Comparison of ENCODE assay signal across 8 cellular contexts in the genomic region with DNA sequence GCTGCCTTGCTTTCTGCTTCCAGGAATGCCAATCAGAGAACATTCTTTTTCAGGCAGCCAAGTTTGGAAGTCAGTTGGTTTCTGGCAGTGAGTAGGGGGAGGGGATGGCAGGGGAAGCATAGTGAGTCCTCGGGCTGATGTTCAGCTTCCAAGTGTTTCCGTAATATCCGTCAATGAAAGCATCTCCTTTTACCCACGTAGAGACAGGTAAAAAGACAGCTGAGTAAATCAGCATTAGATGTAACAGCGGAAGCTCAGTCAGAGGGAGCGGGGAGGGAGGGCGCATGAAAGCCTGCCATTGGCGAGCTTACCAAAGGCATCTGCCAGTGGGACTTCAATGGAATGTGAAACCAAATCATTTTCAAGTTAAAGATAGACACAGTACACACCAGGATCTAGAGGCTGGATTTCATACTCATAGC.
DNase-seq lines count a peak whose midpoint lies in the region; ATAC-seq and TF ChIP-seq lines count a peak whose summit lies in the region.

No MANE protein-coding gene starts in this region.

- peak overlapping the region; percentile 58 for H2AFZ ChIP-seq in neuron (ENCODE audit: low read depth, low read length)

- H3K4me3 ChIP-seq in gastroesophageal sphincter (peak overlapping the region; percentile 43 to 90), neuron (ENCODE audit: low read length) (peak overlapping the region; percentile 45)

- ATAC-seq in gastroesophageal sphincter (peak; percentile 85), HG03354 (IDR thresholded peaks at IDR 0.05; ENCODE audit: poor library complexity, severe bottlenecking, unreplicated experiment) (no peak), HG02970 (IDR thresholded peaks at IDR 0.05; ENCODE audit: low FRiP score, unreplicated experiment) (no peak)

- no peak for TF ChIP-seq EP300 in gastroesophageal sphincter (IDR thresholded peaks at IDR 0.05)

- H3K27me3 ChIP-seq in gastroesophageal sphincter: no peaks in the 10 kb centered on the region
- no peaks in the 10 kb centered on the region for H3K27me3 ChIP-seq in neuron (ENCODE audit: insufficient read depth, low read length)

- H3K4me1 ChIP-seq in gastroesophageal sphincter (peaks cover 0 to 46% (median 0%) of the 10 kb centered on the region in 3 donors), neuron (ENCODE audit: insufficient read depth, low read length) (peaks cover 17% of the 10 kb centered on the region)

- TF ChIP-seq POLR2A in gastroesophageal sphincter (IDR thresholded peaks at IDR 0.05): peak in 1 of 2 donors; percentile 35

- 0% methylated on average over 4 to 7 of the region's 8 CpGs for WGBS in gastroesophageal sphincter (ENCODE audit: low coverage in 1 of 2), 2 donors

- peak overlapping the region; percentile 78 to 99 (median 88) for H3K27ac ChIP-seq in gastroesophageal sphincter

- H3K9me3 ChIP-seq in gastroesophageal sphincter (no peaks in the 10 kb centered on the region), neuron (ENCODE audit: low read length) (no peaks in the 10 kb centered on the region)

- TF ChIP-seq CTCF in gastroesophageal sphincter (IDR thresholded peaks at IDR 0.05): no peak

- H3K36me3 ChIP-seq in gastroesophageal sphincter (no peaks in the 10 kb centered on the region), neuron (ENCODE audit: insufficient read depth, low read length) (no peaks in the 10 kb centered on the region)

- DNase-seq in AG20443 (ENCODE audit: low spot score) (peak; percentile 59), SW480 (ENCODE audit: low spot score) (peak; percentile 35), SKM-1 treated with dmso at 0.1 percent for 144 hours (lab: John Stamatoyannopoulos, UW; ENCODE audit: unreplicated experiment) (no peak), D341Med (ENCODE audit: low spot score) (no peak)

Comparison
In these comparisons a context has a peak if more than half of its experiments do, and no peak if none do; other contexts are left out.
1. DNase-seq: peak in AG20443 (single experiment) and SW480 (single experiment); none in SKM-1 treated with dmso at 0.1 percent for 144 hours (single experiment) and D341Med (single experiment).